Comparison of ENCODE assay signal across 25 cellular contexts in genomic region chr6:111211411-111212030, GRCh38.
DNase-seq lines count a peak whose midpoint lies in the region; ATAC-seq, FAIRE-seq and TF ChIP-seq lines count a peak whose summit lies in the region.
"Had no signal": no experiment of that assay in that cellular context is flagged by ENCODE, and none has a peak within 500 bp of the region (broad histone marks: within the 10 kb centered on the region; RNA-seq: fewer than 3 reads in every experiment).

No MANE protein-coding gene starts in this region.

- no peak for DNase-seq in GM23338 (ENCODE audit: low spot score)
- DNase-seq in LHCN-M2 (ENCODE audit: low read depth) = peak; percentile 29
- DNase-seq in epithelial cell of esophagus (ENCODE audit: low read depth) = peak; percentile 20
- peak; percentile 59 for DNase-seq in myocyte (ENCODE audit: low read depth)
- DNase-seq in RCC 7860 (ENCODE audit: low spot score) = no peak
- no peak for DNase-seq in frontal cortex (ENCODE audit: low spot score in 2 of 2)
- DNase-seq in NCI-H82 (lab: John Stamatoyannopoulos, UW) = no peak
- DNase-seq: activated CD8-positive, alpha-beta T cell treated with anti-CD3 and anti-CD28 coated beads, Interleukin-2, amount 10 ng/mL, durations not matched to agents 7 days and 5 days; activated T-cell treated with anti-CD3 and anti-CD28 coated beads for 4 hours; aorta; COR-L47; NCI-H1092; NCI-H1694 treated with DMSO at 0.1 percent for 48 hours; NCI-H524 treated with DMSO at 0.1 percent for 48 hours; right cardiac atrium; stimulated activated CD4-positive, alpha-beta T cell treated with anti-CD3 and anti-CD28 coated beads, Interleukin-4, amount 100 ng/mL, for 1 hour; T-cell had no signal

- ATAC-seq in GM23338 (peak; percentile 51), GM18907 (IDR thresholded peaks at IDR 0.05; ENCODE audit: unreplicated experiment) (no peak)
- ATAC-seq: activated CD8-positive, alpha-beta T cell treated with anti-CD3 and anti-CD28 coated beads, Interleukin-2, amount 10 ng/mL, durations not matched to agents 7 days and 5 days; right cardiac atrium; T-cell had no signal

- no peaks in the 10 kb centered on the region for H3K27me3 Mint-ChIP-seq in GM23338 (ENCODE audit: insufficient read depth, low read depth, poor library complexity)
- H3K27me3 Mint-ChIP-seq: activated naive CD8-positive, alpha-beta T cell; T-cell had no signal

- H3F3A ChIP-seq in GM23338 (replicated peaks; ENCODE audit: low read depth) = no peaks in the 10 kb centered on the region

- H3K27me3 ChIP-seq in GM23338 (ENCODE audit: insufficient read depth) = no peaks in the 10 kb centered on the region
- H3K27me3 ChIP-seq: BLaER1 treated with 17β-estradiol and CSF1 and Interleukin-3, amounts not matched to agents 10 nM and 100 nM had no signal

- peak overlapping the region; percentile 41; the same call in 1 of the 2 replicates for H3K27ac Mint-ChIP-seq in GM23338
- H3K27ac Mint-ChIP-seq: activated CD8-positive, alpha-beta T cell treated with anti-CD3 and anti-CD28 coated beads, Interleukin-2, amount 10 ng/mL, durations not matched to agents 7 days and 5 days; activated naive CD8-positive, alpha-beta T cell; stimulated activated effector memory CD8-positive, alpha-beta T cell treated with anti-CD3 and anti-CD28 coated beads, Interleukin-12 subunit alpha, Interleukin-12 subunit beta, amount 100 ng/mL, for 72 hours; T-cell had no signal

- H3K36me3 Mint-ChIP-seq in GM23338 (ENCODE audit: low read depth) = no peaks in the 10 kb centered on the region
- H3K36me3 Mint-ChIP-seq: stimulated activated effector memory CD8-positive, alpha-beta T cell treated with anti-CD3 and anti-CD28 coated beads, Interleukin-12 subunit alpha, Interleukin-12 subunit beta, amount 100 ng/mL, for 72 hours had no signal

- H3K27ac ChIP-seq in GM23338 (ENCODE audit: low read depth) = no peak overlapping the region
- H3K27ac ChIP-seq: BLaER1 treated with 17β-estradiol and CSF1 and Interleukin-3, amounts not matched to agents 10 nM and 100 nM; HL-60; parathyroid adenoma; SJSA1 had no signal

- H3K79me2 ChIP-seq in GM23338 (replicated peaks; ENCODE audit: insufficient read depth) = no peaks in the 10 kb centered on the region
- H3K79me2 ChIP-seq: parathyroid adenoma had no signal

- peaks cover 12% of the 10 kb centered on the region for H3K4me1 Mint-ChIP-seq in GM23338
- H3K4me1 Mint-ChIP-seq: neural crest cell; stimulated activated effector memory CD8-positive, alpha-beta T cell treated with anti-CD3 and anti-CD28 coated beads, Interleukin-12 subunit alpha, Interleukin-12 subunit beta, amount 100 ng/mL, for 72 hours had no signal

- H3K4me2 ChIP-seq in GM23338 = no peak overlapping the region
- H3K4me2 ChIP-seq: BLaER1 treated with 17β-estradiol and CSF1 and Interleukin-3, amounts not matched to agents 10 nM and 100 nM had no signal

- H2AFZ ChIP-seq in GM23338 = no peak overlapping the region
- H2AFZ ChIP-seq: parathyroid adenoma had no signal

- no peaks in the 10 kb centered on the region for H3K4me1 ChIP-seq in GM23338 (ENCODE audit: insufficient read depth)
- H3K4me1 ChIP-seq: BLaER1 treated with 17β-estradiol and CSF1 and Interleukin-3, amounts not matched to agents 10 nM and 100 nM; parathyroid adenoma; SJSA1 had no signal

- TF ChIP-seq CTCF in GM23338 (conservative IDR thresholded peaks at IDR 0.05; ENCODE audit: low read depth in 2 of 2) (no peak), epithelial cell of esophagus (IDR thresholded peaks at IDR 0.05; ENCODE audit: insufficient read depth, low read depth, low read length, missing control alignments) (no peak)

- no peak overlapping the region for H3K4me3 Mint-ChIP-seq in GM23338
- H3K4me3 Mint-ChIP-seq: activated CD8-positive, alpha-beta T cell treated with anti-CD3 and anti-CD28 coated beads, Interleukin-2, amount 10 ng/mL, durations not matched to agents 7 days and 5 days; activated naive CD8-positive, alpha-beta T cell; neural crest cell; stimulated activated effector memory CD8-positive, alpha-beta T cell treated with anti-CD3 and anti-CD28 coated beads, Interleukin-12 subunit alpha, Interleukin-12 subunit beta, amount 100 ng/mL, for 72 hours; T-cell had no signal

- H3K9me3 Mint-ChIP-seq in GM23338 = no peaks in the 10 kb centered on the region
- H3K9me3 Mint-ChIP-seq: neural crest cell; stimulated activated effector memory CD8-positive, alpha-beta T cell treated with anti-CD3 and anti-CD28 coated beads, Interleukin-12 subunit alpha, Interleukin-12 subunit beta, amount 100 ng/mL, for 72 hours; T-cell had no signal

- no peak overlapping the region for H3K4me3 ChIP-seq in GM23338
- H3K4me3 ChIP-seq in epithelial cell of esophagus (ENCODE audit: low read length) = no peak overlapping the region
- H3K4me3 ChIP-seq: BLaER1 treated with 17β-estradiol and CSF1 and Interleukin-3, amounts not matched to agents 10 nM and 100 nM; SJSA1 had no signal

- FAIRE-seq in RCC 7860 (lab: Jason Lieb, UNC) (no peak), frontal cortex (lab: Jason Lieb, UNC) (no peak)

- H3K9me2 ChIP-seq in GM23338 (ENCODE audit: insufficient read depth) = no peaks in the 10 kb centered on the region

- no peaks in the 10 kb centered on the region for H4K20me1 ChIP-seq in GM23338 (replicated peaks; ENCODE audit: insufficient read depth)

- H3K36me3 ChIP-seq in GM23338 (ENCODE audit: insufficient read depth) = no peaks in the 10 kb centered on the region
- H3K36me3 ChIP-seq: SJSA1 had no signal

TF ChIP-seq in GM23338, 12 proteins besides CTCF, POLR2A, EP300 and RAD21 (continues in another document):
- TF ChIP-seq REST (IDR thresholded peaks at IDR 0.05; ENCODE audit: unreplicated experiment) (no peak), POLR2AphosphoS5 (IDR thresholded peaks at IDR 0.05; ENCODE audit: low read depth) (no peak), EZH2phosphoT487 (IDR thresholded peaks at IDR 0.05; ENCODE audit: unreplicated experiment) (no peak)

Comparison
In these comparisons a context has a peak if more than half of its experiments do, and no peak if none do; other contexts are left out.
1. DNase-seq: peak in LHCN-M2 (single experiment), epithelial cell of esophagus (single experiment) and myocyte (single experiment); none in GM23338 (single experiment), RCC 7860 (single experiment), frontal cortex (0 of 2) and NCI-H82 (single experiment).